27 cellular contexts compared by ENCODE assay signal in the genomic region with DNA sequence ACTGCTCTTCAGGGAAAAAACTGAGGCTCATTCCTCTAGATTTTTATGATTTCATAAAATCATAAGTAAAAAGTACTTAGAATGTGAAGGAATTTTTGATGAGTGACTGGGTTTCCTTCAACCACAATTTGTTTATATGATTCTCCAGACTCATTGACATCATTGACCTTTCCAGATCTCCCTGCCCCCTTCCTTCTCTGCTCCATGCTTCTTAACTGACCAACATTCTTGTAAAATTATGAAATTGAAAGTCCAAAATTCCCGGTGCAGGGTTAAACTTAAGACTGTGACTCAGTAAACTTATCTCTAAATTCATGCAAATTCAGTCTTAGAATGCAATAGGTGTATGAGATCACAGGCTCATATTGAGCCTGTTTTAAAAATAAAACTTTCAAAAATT.
DNase-seq lines count a peak whose midpoint lies in the region; ATAC-seq and TF ChIP-seq lines count a peak whose summit lies in the region.
"Had no signal": no experiment of that assay in that cellular context is flagged by ENCODE, and none has a peak within 500 bp of the region (broad histone marks: within the 10 kb centered on the region; RNA-seq: fewer than 3 reads in every experiment).

No MANE protein-coding gene starts in this region.

- DNase-seq in BJ (ENCODE audit: low read depth) = peak; percentile 69
- peak; percentile 80 for DNase-seq in M059J (ENCODE audit: low read depth)
- peak; percentile 41 for DNase-seq in fibroblast of gingiva (ENCODE audit: low read depth)
- DNase-seq in omental fat pad (ENCODE audit: low spot score) = no peak
- DNase-seq in vagina (ENCODE audit: extremely low spot score in 2 of 2) = no peak
- no peak for DNase-seq in UCSD-AML1 (lab: John Stamatoyannopoulos, UW; ENCODE audit: unreplicated experiment)
- DNase-seq in LoVo (ENCODE audit: low spot score) = no peak
- DNase-seq: ACHN; activated naive CD4-positive, alpha-beta T cell treated with anti-CD3 and anti-CD28 coated beads, Interleukin-2, amount 10 ng/mL, durations not matched to agents 7 days and 5 days; activated T-cell treated with anti-CD3 and anti-CD28 coated beads, Interleukin-2, amount 50 U/mL, for 24 hours; CD8-positive, alpha-beta T cell; DMS53; foreskin keratinocyte; GM23248; hypothalamus; islet precursor cell; KBM-7; lower lobe of right lung; NCI-H1092; NCI-H2029 treated with DMSO at 0.1 percent for 48 hours; NCI-H524; occipital lobe; substantia nigra; uterus had no signal

- H3K4me1 ChIP-seq in vagina = no peaks in the 10 kb centered on the region
- H3K4me1 ChIP-seq: foreskin keratinocyte, lower lobe of right lung, uterus had no signal

- ATAC-seq in omental fat pad (ENCODE audit: low FRiP score) = peak; percentile 96
- no peak for ATAC-seq in esophagus mucosa
- ATAC-seq: CD8-positive, alpha-beta T cell; foreskin keratinocyte had no signal

- H3K27me3 ChIP-seq in BJ (ENCODE audit: control insufficient read depth, insufficient read depth, low read length) (no peaks in the 10 kb centered on the region), vagina (no peaks in the 10 kb centered on the region)
- H3K27me3 ChIP-seq: ascending aorta, foreskin keratinocyte, uterus had no signal

- no peak overlapping the region for H3K27ac ChIP-seq in vagina
- H3K27ac ChIP-seq: coronary artery, foreskin keratinocyte, GM23248, lower lobe of right lung, uterus had no signal

- H3K36me3 ChIP-seq in BJ (ENCODE audit: control insufficient read depth, insufficient read depth, low read length) = no peaks in the 10 kb centered on the region
- H3K36me3 ChIP-seq in vagina = no peaks in the 10 kb centered on the region
- H3K36me3 ChIP-seq: ascending aorta, lower lobe of right lung, uterus had no signal

- H3K9me3 ChIP-seq in vagina = no peaks in the 10 kb centered on the region
- H3K9me3 ChIP-seq: ascending aorta, lower lobe of right lung, uterus had no signal

- CTCF ChIA-PET in BJ (lab: Yijun Ruan, JAX) = no interaction called here

- H3K4me3 ChIP-seq in BJ (ENCODE audit: low read depth, low read length) (no peak overlapping the region), vagina (no peak overlapping the region)
- H3K4me3 ChIP-seq: ascending aorta, coronary artery, GM23248, lower lobe of right lung, uterus had no signal

- no peak for TF ChIP-seq POLR2A in vagina (IDR thresholded peaks at IDR 0.05)

- POLR2A ChIA-PET in BJ (lab: Charles Lee) = no interaction called here

- intact Hi-C loops in vagina (cut with DNase I) = no loop called here

- TF ChIP-seq CTCF in BJ (IDR thresholded peaks at IDR 0.05; ENCODE audit: insufficient read depth, low read depth, low read length) (no peak), omental fat pad (IDR thresholded peaks at IDR 0.05) (no peak), vagina (IDR thresholded peaks at IDR 0.05) (no peak)

Comparison
In these comparisons a context has a peak if more than half of its experiments do, and no peak if none do; other contexts are left out.
1. DNase-seq: peak in BJ (single experiment), M059J (single experiment) and fibroblast of gingiva (single experiment); none in omental fat pad (single experiment), vagina (0 of 2), UCSD-AML1 (single experiment) and LoVo (single experiment).